ENCODE assay signal across 8 cellular contexts in the genomic region with DNA sequence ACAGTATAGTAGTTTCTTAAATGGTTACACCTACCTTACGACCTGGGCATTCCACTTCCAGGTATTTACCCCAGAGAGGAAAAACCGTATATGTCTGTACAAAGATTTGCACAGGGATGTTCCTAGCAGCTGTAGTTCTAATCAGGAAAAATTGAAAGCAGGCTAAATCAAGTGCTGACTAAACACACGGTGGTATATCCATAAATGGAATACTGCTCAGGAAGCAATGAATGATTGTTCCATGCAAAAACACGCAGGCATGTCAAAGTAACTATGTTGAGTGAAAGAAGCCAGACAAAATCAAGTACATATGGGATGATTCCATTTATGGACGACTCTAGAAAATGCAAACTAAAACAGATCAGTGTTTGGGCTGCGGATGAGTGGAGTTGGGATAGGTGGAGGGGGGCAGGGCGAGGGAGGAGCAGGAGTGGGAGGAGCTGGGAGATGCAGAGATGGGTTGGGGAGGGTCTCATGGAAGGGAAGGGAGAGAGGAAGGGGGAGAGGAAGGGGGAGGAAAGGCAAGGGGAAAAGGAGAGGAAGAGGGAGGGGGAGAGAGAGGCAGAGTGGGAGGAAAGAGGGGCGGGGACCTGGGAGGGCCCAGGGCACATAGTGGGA. TPM values are rescaled to one million over a fixed set of nuclear protein-coding genes. Genes with fewer than 3 reads are reported as not detected.
DNase-seq lines count a peak whose midpoint lies in the region; ATAC-seq and TF ChIP-seq lines count a peak whose summit lies in the region.

No MANE protein-coding gene starts in this region.

- H3K27me3 ChIP-seq in layer of hippocampus (ENCODE audit: control insufficient read depth, insufficient read depth, low read length) (no peaks in the 10 kb centered on the region), thyroid gland (no peaks in the 10 kb centered on the region)

- WGBS in thyroid gland, 2 donors: 38 to 44% methylated on average over 8 of the region's 8 CpGs

- H3K4me3 Mint-ChIP-seq in activated T-cell treated with anti-CD3 and anti-CD28 coated beads, Interleukin-2, amount 50 U/mL, for 4 hours: peak overlapping the region; percentile 74

- peaks cover 28% of the 10 kb centered on the region for H3K4me1 Mint-ChIP-seq in activated T-cell treated with anti-CD3 and anti-CD28 coated beads, Interleukin-2, amount 50 U/mL, for 4 hours (ENCODE audit: low read depth)

- intact Hi-C loops in thyroid gland (cut with DNase I): no loop called here

- peaks cover 16 to 24% of the 10 kb centered on the region in 2 donors for H3K4me1 ChIP-seq in thyroid gland

- no peak for ATAC-seq in activated T-cell treated with anti-CD3 and anti-CD28 coated beads, Interleukin-2, amount 50 U/mL, for 4 hours
- no peak for ATAC-seq in HG03045 (IDR thresholded peaks at IDR 0.05; ENCODE audit: unreplicated experiment)

- DNase-seq in activated T-cell treated with anti-CD3 and anti-CD28 coated beads, Interleukin-2, amount 50 U/mL, for 4 hours: no peak
- DNase-seq in activated T-cell treated with anti-CD3 and anti-CD28 coated beads, Interleukin-2, amount 50 U/mL, for 48 hours: no peak
- DNase-seq in thyroid gland: no peak
- DNase-seq in cerebellar nuclear complex (lab: John Stamatoyannopoulos, UW): no peak
- DNase-seq in HPDE6-E6E7 (ENCODE audit: extremely low spot score): no peak

- TF ChIP-seq POLR2A in thyroid gland (IDR thresholded peaks at IDR 0.05): no peak

- H3K9me3 Mint-ChIP-seq in activated T-cell treated with anti-CD3 and anti-CD28 coated beads, Interleukin-2, amount 50 U/mL, for 4 hours: peaks cover 4% of the 10 kb centered on the region

- H3K27me3 Mint-ChIP-seq in activated T-cell treated with anti-CD3 and anti-CD28 coated beads, Interleukin-2, amount 50 U/mL, for 4 hours (ENCODE audit: low read depth): no peaks in the 10 kb centered on the region

- H3K27ac ChIP-seq in angular gyrus (ENCODE audit: low read depth, low read length) (peak overlapping the region; percentile 81), layer of hippocampus (ENCODE audit: low read depth, low read length) (peak overlapping the region; percentile 80), thyroid gland (peak overlapping the region in 2 of 3 donors; percentile 55 to 56)

- TF ChIP-seq CTCF in thyroid gland (IDR thresholded peaks at IDR 0.05): no peak

- H3K36me3 Mint-ChIP-seq in activated T-cell treated with anti-CD3 and anti-CD28 coated beads, Interleukin-2, amount 50 U/mL, for 4 hours (ENCODE audit: insufficient read depth): no peaks in the 10 kb centered on the region

- H3K9me3 ChIP-seq in thyroid gland: no peaks in the 10 kb centered on the region

- H3K4me3 ChIP-seq in thyroid gland (replicated peaks in 1 of 3): peak overlapping the region in 1 of 3 donors; percentile 8

- H3K36me3 ChIP-seq in thyroid gland: no peaks in the 10 kb centered on the region

RNA-seq across cellular contexts. Expression of a gene that starts 0.5 kb away (rescaled TPM):
- 1 to 10 TPM in 2 of 3 donors, under 1 TPM in 1; 0.99 to 1.3 (median 1.1) TPM for total RNA-seq in activated T-cell treated with anti-CD3 and anti-CD28 coated beads, Interleukin-2, amount 50 U/mL, for 4 hours
- 10 to 100 TPM; 15.4 to 49.6 (median 30.7) TPM for total RNA-seq in thyroid gland

Comparison
In these comparisons a context has a peak if more than half of its experiments do, and no peak if none do; other contexts are left out.
1. RNA of a gene that starts 0.5 kb away (total RNA-seq): 15.4 to 49.6 TPM in thyroid gland; 0.99 to 1.3 TPM in activated T-cell treated with anti-CD3 and anti-CD28 coated beads, Interleukin-2, amount 50 U/mL, for 4 hours; every median in the first group is over 4 times any median in the second.
2. Peak in every context shown above with its lines, with median percentiles within 50 percentile points of each other: H3K27ac ChIP-seq.